In the genomic region with DNA sequence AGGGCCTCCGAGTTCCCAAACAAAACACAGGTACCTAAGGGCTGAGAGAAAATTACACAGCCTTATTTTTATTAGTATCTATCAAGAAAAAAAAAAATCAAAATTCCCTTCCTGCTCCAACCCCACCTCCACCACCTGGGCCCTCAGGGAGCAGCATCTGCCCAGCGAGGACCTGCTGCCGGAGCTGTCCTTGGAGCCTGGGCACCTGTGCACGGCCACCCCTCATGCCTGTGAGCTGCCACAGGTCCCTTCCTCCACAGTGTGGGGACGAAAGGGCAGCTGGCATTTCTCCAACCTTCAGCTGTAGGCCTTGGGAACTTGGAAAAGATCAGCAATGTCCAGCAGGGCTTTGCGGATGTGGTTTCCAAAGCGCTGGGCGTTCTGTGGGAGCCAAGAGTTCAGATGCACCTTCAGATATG, we compare ENCODE assay signal across 30 cellular contexts. TPM values are rescaled to one million over a fixed set of nuclear protein-coding genes. Genes with fewer than 3 reads are reported as not detected.
DNase-seq lines count a peak whose midpoint lies in the region; ATAC-seq, FAIRE-seq and TF ChIP-seq lines count a peak whose summit lies in the region.
"Had no signal": no experiment of that assay in that cellular context is flagged by ENCODE, and none has a peak within 500 bp of the region (broad histone marks: within the 10 kb centered on the region; RNA-seq: fewer than 3 reads in every experiment).

No MANE protein-coding gene starts in this region.

- no peaks in the 10 kb centered on the region for H3K27me3 ChIP-seq in HepG2 (ENCODE audit: control insufficient read depth in 1 of 2, insufficient read depth in 2 of 2, low read length in 2 of 2)
- no peaks in the 10 kb centered on the region for H3K27me3 ChIP-seq in transverse colon
- H3K27me3 ChIP-seq: ascending aorta, heart right ventricle had no signal

- H3K4me3 ChIP-seq in HepG2 (replicated peaks in 1 of 3; ENCODE audit: insufficient read depth in 1 of 3, low read depth in 2 of 3, low read length in 3 of 3) (peak overlapping the region in 1 of 3 experiments; percentile 7; a peak in 1 of 6 replicates), transverse colon (no peak overlapping the region)
- H3K4me3 ChIP-seq: ascending aorta, heart right ventricle, neural progenitor cell, prostate gland, thoracic aorta had no signal

- no peaks in the 10 kb centered on the region for H3K79me2 ChIP-seq in HepG2 (ENCODE audit: insufficient read depth, low read length)

- intact Hi-C loops in HepG2 (cut with micrococcal nuclease; ENCODE audit: unreplicated experiment) (no loop called here), transverse colon (cut with DNase I; ENCODE audit: low total_unique reads) (no loop called here)

- peak overlapping the region; percentile 52 for H3K4me2 ChIP-seq in HepG2 (ENCODE audit: low read depth, low read length)
- H3K4me2 ChIP-seq: neural progenitor cell had no signal

- peak; percentile 86 for ATAC-seq in HepG2
- ATAC-seq: activated CD8-positive, alpha-beta memory T cell treated with anti-CD3 and anti-CD28 coated beads, Interleukin-2, amount 10 ng/mL, durations not matched to agents 7 days and 5 days; activated naive CD4-positive, alpha-beta T cell treated with anti-CD3 and anti-CD28 coated beads, Interleukin-2, amount 50 U/mL, for 72 hours; T-helper 17 cell had no signal

- H3K9me3 Mint-ChIP-seq in mesothelial cell of epicardium: no peaks in the 10 kb centered on the region
- H3K9me3 Mint-ChIP-seq: activated CD4-positive, alpha-beta T cell treated with anti-CD3 and anti-CD28 coated beads, Interleukin-2, amount 10 ng/mL, durations not matched to agents 7 days and 5 days; activated naive CD4-positive, alpha-beta T cell treated with anti-CD3 and anti-CD28 coated beads, Interleukin-2, amount 50 U/mL, for 72 hours; CD8-positive, alpha-beta memory T cell; central memory CD8-positive, alpha-beta T cell; neural progenitor cell had no signal

- H3K36me3 ChIP-seq in HepG2 (replicated peaks in 1 of 2; ENCODE audit: control insufficient read depth in 1 of 2, insufficient read depth in 2 of 2, low read length in 2 of 2) (peaks cover 4 to 5% of the 10 kb centered on the region in 2 experiments; a peak in 2 of 5 replicates), transverse colon (no peaks in the 10 kb centered on the region)
- H3K36me3 ChIP-seq: ascending aorta, neural progenitor cell, prostate gland, thoracic aorta had no signal

- BruUV-seq in HepG2 (replicated peaks; lab: Mats Ljungman, UMichigan): TSS peak; percentile 83

- TF ChIP-seq EP300 in HepG2 (IDR thresholded peaks at IDR 0.05; ENCODE audit: low read depth in 2 of 2, low read length in 2 of 2) (peak in 1 of 2 experiments; percentile 48; a peak in 1 of 4 replicates), HepG2 (CRISPR knock-in tag; IDR thresholded peaks at IDR 0.05; ENCODE audit: borderline replicate concordance) (no peak; the same call in 1 of the 2 replicates), transverse colon (IDR thresholded peaks at IDR 0.05; ENCODE audit: low read depth) (no peak)

- no peak for TF ChIP-seq RAD21 in HepG2 (CRISPR knock-in tag; IDR thresholded peaks at IDR 0.05)

- H3K4me1 Mint-ChIP-seq in mesothelial cell of epicardium: no peaks in the 10 kb centered on the region
- H3K4me1 Mint-ChIP-seq: activated CD8-positive, alpha-beta memory T cell treated with anti-CD3 and anti-CD28 coated beads, Interleukin-2, amount 10 ng/mL, durations not matched to agents 7 days and 5 days; CD8-positive, alpha-beta memory T cell; central memory CD8-positive, alpha-beta T cell had no signal

- POLR2A ChIA-PET in HepG2 (lab: Yijun Ruan, JAX): interaction anchor here (0.9 to 3.2 kb wide), 12 partner anchors 9 to 131 kb away, joined by 3 to 30 read pairs (median 4); a partner anchor contains a TSS

- H3K27ac Mint-ChIP-seq in mesothelial cell of epicardium: no peak overlapping the region
- H3K27ac Mint-ChIP-seq: activated CD4-positive, alpha-beta T cell treated with anti-CD3 and anti-CD28 coated beads, Interleukin-2, amount 10 ng/mL, durations not matched to agents 7 days and 5 days; activated CD8-positive, alpha-beta memory T cell treated with anti-CD3 and anti-CD28 coated beads, Interleukin-2, amount 10 ng/mL, durations not matched to agents 7 days and 5 days; activated naive CD4-positive, alpha-beta T cell treated with anti-CD3 and anti-CD28 coated beads, Interleukin-2, amount 50 U/mL, for 72 hours; CD8-positive, alpha-beta memory T cell; neural progenitor cell; T-helper 17 cell had no signal

- TF ChIP-seq CTCF in HepG2 (CRISPR knock-in tag; IDR thresholded peaks at IDR 0.05) (peak; percentile 24; the same call in 1 of the 2 replicates), transverse colon (IDR thresholded peaks at IDR 0.05) (no peak), mesothelial cell of epicardium (IDR thresholded peaks at IDR 0.05; ENCODE audit: unreplicated experiment) (no peak)

- H3K9ac ChIP-seq in HepG2 (ENCODE audit: insufficient read depth, low read depth, low read length): peak overlapping the region; percentile 47
- H3K9ac ChIP-seq: neural progenitor cell had no signal

- DNase-seq in DMS53 (lab: John Stamatoyannopoulos, UW) (peak; percentile 40), DMS53 treated with DMSO at 0.1 percent for 48 hours (lab: John Stamatoyannopoulos, UW; ENCODE audit: unreplicated experiment) (no peak), HepG2 (ENCODE audit: low spot score) (peak; percentile 78), transverse colon (peak; percentile 43), mesothelial cell of epicardium (ENCODE audit: low spot score in 2 of 2, unreplicated experiment in 2 of 2) (no peak), NCI-H2029 (lab: John Stamatoyannopoulos, UW) (no peak)
- DNase-seq: 8988T; activated CD4-positive, alpha-beta T cell treated with anti-CD3 and anti-CD28 coated beads, Interleukin-2, amount 10 ng/mL, durations not matched to agents 7 days and 5 days; activated CD8-positive, alpha-beta memory T cell treated with anti-CD3 and anti-CD28 coated beads, Interleukin-2, amount 10 ng/mL, durations not matched to agents 7 days and 5 days; DMS79; heart right ventricle; MM.1S; NCI-H146; NCI-H2171; NCI-H524 treated with DMSO at 0.1 percent for 48 hours; stimulated activated CD4-positive, alpha-beta T cell treated with anti-CD3 and anti-CD28 coated beads, Interleukin-4, amount 100 ng/mL, for 1 hour; stimulated activated naive CD4-positive, alpha-beta T cell; T-helper 17 cell had no signal

- H3K4me1 ChIP-seq in HepG2 (ENCODE audit: insufficient read depth, low read length): peaks cover 34% of the 10 kb centered on the region
- peaks cover 0 to 27% (median 5%) of the 10 kb centered on the region in 4 donors for H3K4me1 ChIP-seq in transverse colon
- H3K4me1 ChIP-seq: ascending aorta, neural progenitor cell, prostate gland had no signal

- no peaks in the 10 kb centered on the region for H3K9me3 ChIP-seq in HepG2 (ENCODE audit: low read length)
- H3K9me3 ChIP-seq in transverse colon: no peaks in the 10 kb centered on the region
- H3K9me3 ChIP-seq: ascending aorta, heart right ventricle, prostate gland, thoracic aorta had no signal

- WGBS in HepG2 (ENCODE audit: low lambda C conversion rate): 6% methylated on average over 5 of the region's 8 CpGs
- WGBS in transverse colon (ENCODE audit: low coverage in 1 of 2), 2 donors: 68 to 74% methylated on average over 3 to 8 of the region's 8 CpGs

- no peaks in the 10 kb centered on the region for H4K20me1 ChIP-seq in HepG2 (ENCODE audit: insufficient read depth, low read length)

- FAIRE-seq in HepG2 (lab: Jason Lieb, UNC): no peak
- FAIRE-seq: GM12891 had no signal

- CTCF ChIA-PET in HepG2 (lab: Yijun Ruan, JAX; ENCODE audit: low intra/inter-chr PET ratio, low total read pairs): no interaction called here

- H3K27ac ChIP-seq in HepG2 (ENCODE audit: extremely low read length, insufficient read depth, low read length) (peak overlapping the region; percentile 83), transverse colon (peak overlapping the region; percentile 21 to 48 (median 22))
- H3K27ac ChIP-seq: ascending aorta, neural progenitor cell, prostate gland, thoracic aorta had no signal

- no peak for TF ChIP-seq POLR2A in HepG2 (IDR thresholded peaks at IDR 0.05; ENCODE audit: insufficient read depth in 1 of 2, low read depth in 2 of 2, low read length in 2 of 2)
- no peak for TF ChIP-seq POLR2A in transverse colon (IDR thresholded peaks at IDR 0.05)

- no peaks in the 10 kb centered on the region for H3K27me3 Mint-ChIP-seq in mesothelial cell of epicardium (ENCODE audit: low read depth)
- H3K27me3 Mint-ChIP-seq: central memory CD8-positive, alpha-beta T cell; T-helper 17 cell had no signal

- in situ Hi-C loops in HepG2 (cut with HindIII; ENCODE audit: extremely low pct_ligation_motif_present, low pct_unique_long_range_greater_than_20kb) (loop anchor here (5.0 kb wide), 1 partner anchor 37 kb away; a partner anchor contains a TSS), transverse colon (cut with MboI; ENCODE audit: low pct_ligation_motif_present in 1 of 4, low pct_unique_long_range_greater_than_20kb in 1 of 4, low sequenced_read_pairs in 3 of 4) (no loop called here)

- no peak overlapping the region for H3K4me3 Mint-ChIP-seq in mesothelial cell of epicardium
- H3K4me3 Mint-ChIP-seq: activated CD4-positive, alpha-beta T cell treated with anti-CD3 and anti-CD28 coated beads, Interleukin-2, amount 10 ng/mL, durations not matched to agents 7 days and 5 days; activated CD8-positive, alpha-beta memory T cell treated with anti-CD3 and anti-CD28 coated beads, Interleukin-2, amount 10 ng/mL, durations not matched to agents 7 days and 5 days; CD8-positive, alpha-beta memory T cell; central memory CD8-positive, alpha-beta T cell; neural progenitor cell; T-helper 17 cell had no signal

- H3K36me3 Mint-ChIP-seq in mesothelial cell of epicardium: peaks cover 29% of the 10 kb centered on the region

- no peak overlapping the region for H2AFZ ChIP-seq in HepG2 (ENCODE audit: low read length)
- H2AFZ ChIP-seq: neural progenitor cell had no signal

RNA-seq across cellular contexts. Expression of a gene that starts 6.3 kb away (rescaled TPM):
- total RNA-seq in HepG2 (2016; rRNA removed; fragmentation: Illumina TruSeq; extraction: Trizol) (not detected in 2 replicates), transverse colon (not detected), mesothelial cell of epicardium (0.59 to 0.76 TPM in 2 of 3 replicates, not detected in the other)
- total RNA-seq in HepG2 (2016; cell fraction: cytosol; rRNA removed; fragmentation: Illumina TruSeq; extraction: Trizol; ENCODE audit: low read depth): not detected in 2 replicates
- not detected in 2 replicates for total RNA-seq in HepG2 (2016; cell fraction: insoluble cytoplasmic fraction; rRNA removed; fragmentation: Illumina TruSeq; extraction: Trizol)
- not detected in 2 replicates for total RNA-seq in HepG2 (2016; cell fraction: membrane; rRNA removed; fragmentation: Illumina TruSeq; extraction: Trizol)
- total RNA-seq in HepG2 (2016; cell fraction: nucleus; rRNA removed; fragmentation: Illumina TruSeq; extraction: Trizol): not detected in 2 replicates
- 0.29 TPM in 1 of 2 replicates, not detected in the other for polyA plus RNA-seq in HepG2 (2011; rRNA removed)
- 0.27 TPM in 1 of 2 replicates, not detected in the other for polyA plus RNA-seq in HepG2 (2011; cell fraction: cytosol; rRNA removed)
- polyA plus RNA-seq in HepG2 (2011; cell fraction: nucleus; rRNA removed): not detected in 2 replicates
- polyA plus RNA-seq in HepG2 (2012): not detected in 2 replicates
- not detected in 2 replicates for polyA plus RNA-seq in HepG2 (2016; cell fraction: cytosol; fragmentation: Illumina TruSeq; extraction: Trizol; ENCODE audit: low read depth)
- polyA plus RNA-seq in HepG2 (2016; cell fraction: insoluble cytoplasmic fraction; fragmentation: Illumina TruSeq; extraction: Trizol; ENCODE audit: low read depth): not detected in 2 replicates
- not detected in 2 replicates for polyA plus RNA-seq in HepG2 (2016; cell fraction: membrane; fragmentation: Illumina TruSeq; extraction: Trizol; ENCODE audit: low read depth)
- polyA plus RNA-seq in HepG2 (2016; cell fraction: nucleus; fragmentation: Illumina TruSeq; extraction: Trizol; ENCODE audit: insufficient read depth, low read depth): not detected in 2 replicates
- not detected in 2 replicates for polyA minus RNA-seq in HepG2 (2011; rRNA and poly(A)+ RNA removed; ENCODE audit: low replicate concordance)
- not detected in 2 replicates for polyA minus RNA-seq in HepG2 (2011; cell fraction: cytosol; rRNA and poly(A)+ RNA removed)
- polyA minus RNA-seq in HepG2 (2011; cell fraction: nucleus; rRNA and poly(A)+ RNA removed): not detected in 2 replicates
- total RNA-seq: ascending aorta; CD8-positive, alpha-beta memory T cell; fibroblast of villous mesenchyme; lower leg skin; SK-MEL-5; T-helper 17 cell; thoracic aorta had no signal
- polyA plus RNA-seq: CD8-positive, alpha-beta memory T cell; heart right ventricle had no signal

RNA-seq across cellular contexts. Expression of a gene that starts 9.2 kb away (rescaled TPM):
- 2.3 and 9.2 TPM in 2 replicates for total RNA-seq in HepG2 (2016; rRNA removed; fragmentation: Illumina TruSeq; extraction: Trizol)
- 0.91 and 1.5 TPM in 2 replicates for total RNA-seq in HepG2 (2016; cell fraction: cytosol; rRNA removed; fragmentation: Illumina TruSeq; extraction: Trizol; ENCODE audit: low read depth)
- 1.4 and 10.1 TPM in 2 replicates for total RNA-seq in HepG2 (2016; cell fraction: insoluble cytoplasmic fraction; rRNA removed; fragmentation: Illumina TruSeq; extraction: Trizol)
- total RNA-seq in HepG2 (2016; cell fraction: membrane; rRNA removed; fragmentation: Illumina TruSeq; extraction: Trizol): 1.9 and 2.4 TPM in 2 replicates
- 11.6 and 16.2 TPM in 2 replicates for total RNA-seq in HepG2 (2016; cell fraction: nucleus; rRNA removed; fragmentation: Illumina TruSeq; extraction: Trizol)
- polyA plus RNA-seq in HepG2 (2011; rRNA removed): 19.5 and 26.5 TPM in 2 replicates
- polyA plus RNA-seq in HepG2 (2011; cell fraction: cytosol; rRNA removed): 4.5 and 5.2 TPM in 2 replicates
- polyA plus RNA-seq in HepG2 (2011; cell fraction: nucleus; rRNA removed): 177 and 200 TPM in 2 replicates
- polyA plus RNA-seq in HepG2 (2012): 15.0 and 23.3 TPM in 2 replicates
- polyA plus RNA-seq in HepG2 (2016; cell fraction: cytosol; fragmentation: Illumina TruSeq; extraction: Trizol; ENCODE audit: low read depth): 0.49 and 0.80 TPM in 2 replicates
- 2.0 and 2.6 TPM in 2 replicates for polyA plus RNA-seq in HepG2 (2016; cell fraction: insoluble cytoplasmic fraction; fragmentation: Illumina TruSeq; extraction: Trizol; ENCODE audit: low read depth)
- polyA plus RNA-seq in HepG2 (2016; cell fraction: membrane; fragmentation: Illumina TruSeq; extraction: Trizol; ENCODE audit: low read depth): 1.7 and 2.0 TPM in 2 replicates
- 62.6 and 63.1 TPM in 2 replicates for polyA plus RNA-seq in HepG2 (2016; cell fraction: nucleus; fragmentation: Illumina TruSeq; extraction: Trizol; ENCODE audit: insufficient read depth, low read depth)
- polyA minus RNA-seq in HepG2 (2011; rRNA and poly(A)+ RNA removed; ENCODE audit: low replicate concordance): 7.0 and 8.4 TPM in 2 replicates
- 0.79 and 1.7 TPM in 2 replicates for polyA minus RNA-seq in HepG2 (2011; cell fraction: cytosol; rRNA and poly(A)+ RNA removed)
- 21.3 and 22.5 TPM in 2 replicates for polyA minus RNA-seq in HepG2 (2011; cell fraction: nucleus; rRNA and poly(A)+ RNA removed)
- total RNA-seq in transverse colon: 100 to 1,000 TPM in 1 of 4 donors, 10 to 100 TPM in 3; 34.2 to 111 (median 37.6) TPM
- 109 to 112 TPM (median 111 TPM) in 3 replicates for total RNA-seq in mesothelial cell of epicardium

RNA-seq across cellular contexts. Expression of a gene that starts 13.6 kb away (rescaled TPM):
- 9.9 and 24.5 TPM in 2 replicates for total RNA-seq in HepG2 (2016; rRNA removed; fragmentation: Illumina TruSeq; extraction: Trizol)
- 17.8 and 21.3 TPM in 2 replicates for total RNA-seq in HepG2 (2016; cell fraction: cytosol; rRNA removed; fragmentation: Illumina TruSeq; extraction: Trizol; ENCODE audit: low read depth)
- total RNA-seq in HepG2 (2016; cell fraction: insoluble cytoplasmic fraction; rRNA removed; fragmentation: Illumina TruSeq; extraction: Trizol): 10.7 and 27.7 TPM in 2 replicates
- 16.6 and 17.3 TPM in 2 replicates for total RNA-seq in HepG2 (2016; cell fraction: membrane; rRNA removed; fragmentation: Illumina TruSeq; extraction: Trizol)
- 27.3 and 33.6 TPM in 2 replicates for total RNA-seq in HepG2 (2016; cell fraction: nucleus; rRNA removed; fragmentation: Illumina TruSeq; extraction: Trizol)
- polyA plus RNA-seq in HepG2 (2011; rRNA removed): 42.7 and 43.1 TPM in 2 replicates
- 11.7 and 13.0 TPM in 2 replicates for polyA plus RNA-seq in HepG2 (2011; cell fraction: cytosol; rRNA removed)
- polyA plus RNA-seq in HepG2 (2011; cell fraction: nucleus; rRNA removed): 163 and 176 TPM in 2 replicates
- 20.9 and 22.0 TPM in 2 replicates for polyA plus RNA-seq in HepG2 (2012)
- 10.7 and 12.5 TPM in 2 replicates for polyA plus RNA-seq in HepG2 (2016; cell fraction: cytosol; fragmentation: Illumina TruSeq; extraction: Trizol; ENCODE audit: low read depth)
- 10.1 and 10.6 TPM in 2 replicates for polyA plus RNA-seq in HepG2 (2016; cell fraction: insoluble cytoplasmic fraction; fragmentation: Illumina TruSeq; extraction: Trizol; ENCODE audit: low read depth)
- polyA plus RNA-seq in HepG2 (2016; cell fraction: membrane; fragmentation: Illumina TruSeq; extraction: Trizol; ENCODE audit: low read depth): 12.3 and 13.1 TPM in 2 replicates
- polyA plus RNA-seq in HepG2 (2016; cell fraction: nucleus; fragmentation: Illumina TruSeq; extraction: Trizol; ENCODE audit: insufficient read depth, low read depth): 91.8 and 97.4 TPM in 2 replicates
- polyA minus RNA-seq in HepG2 (2011; rRNA and poly(A)+ RNA removed; ENCODE audit: low replicate concordance): 12.9 and 13.6 TPM in 2 replicates
- 3.1 TPM in 2 replicates for polyA minus RNA-seq in HepG2 (2011; cell fraction: cytosol; rRNA and poly(A)+ RNA removed)
- polyA minus RNA-seq in HepG2 (2011; cell fraction: nucleus; rRNA and poly(A)+ RNA removed): 20.0 and 26.5 TPM in 2 replicates
- total RNA-seq in transverse colon: 100 to 1,000 TPM in 1 of 4 donors, 10 to 100 TPM in 3; 74.8 to 232 (median 86.1) TPM
- total RNA-seq in mesothelial cell of epicardium: 115 to 118 TPM (median 116 TPM) in 3 replicates

RNA-seq across cellular contexts. Expression of a gene that starts 23.4 kb away (rescaled TPM):
- total RNA-seq in HepG2 (2016; rRNA removed; fragmentation: Illumina TruSeq; extraction: Trizol) (not detected in 2 replicates), transverse colon (1 to 10 TPM in 1 of 4 donors, under 1 TPM in 2, not detected in 1; 0.14 to 1.5 (median 0.32) TPM), mesothelial cell of epicardium (0.07 to 0.11 TPM (median 0.09 TPM) in 3 replicates)
- not detected in 2 replicates for total RNA-seq in HepG2 (2016; cell fraction: cytosol; rRNA removed; fragmentation: Illumina TruSeq; extraction: Trizol; ENCODE audit: low read depth)
- not detected in 2 replicates for total RNA-seq in HepG2 (2016; cell fraction: insoluble cytoplasmic fraction; rRNA removed; fragmentation: Illumina TruSeq; extraction: Trizol)
- total RNA-seq in HepG2 (2016; cell fraction: membrane; rRNA removed; fragmentation: Illumina TruSeq; extraction: Trizol): not detected in 2 replicates
- total RNA-seq in HepG2 (2016; cell fraction: nucleus; rRNA removed; fragmentation: Illumina TruSeq; extraction: Trizol): not detected in 2 replicates
- polyA plus RNA-seq in HepG2 (2011; rRNA removed): 0.11 and 0.17 TPM in 2 replicates
- 0.09 TPM in 2 replicates for polyA plus RNA-seq in HepG2 (2011; cell fraction: cytosol; rRNA removed)
- 0.68 and 0.81 TPM in 2 replicates for polyA plus RNA-seq in HepG2 (2011; cell fraction: nucleus; rRNA removed)
- polyA plus RNA-seq in HepG2 (2012): 0.12 and 0.47 TPM in 2 replicates
- polyA plus RNA-seq in HepG2 (2016; cell fraction: cytosol; fragmentation: Illumina TruSeq; extraction: Trizol; ENCODE audit: low read depth): 0.03 TPM in 1 of 2 replicates, not detected in the other
- not detected in 2 replicates for polyA plus RNA-seq in HepG2 (2016; cell fraction: insoluble cytoplasmic fraction; fragmentation: Illumina TruSeq; extraction: Trizol; ENCODE audit: low read depth)
- polyA plus RNA-seq in HepG2 (2016; cell fraction: membrane; fragmentation: Illumina TruSeq; extraction: Trizol; ENCODE audit: low read depth): not detected in 2 replicates
- 0.09 TPM in 1 of 2 replicates, not detected in the other for polyA plus RNA-seq in HepG2 (2016; cell fraction: nucleus; fragmentation: Illumina TruSeq; extraction: Trizol; ENCODE audit: insufficient read depth, low read depth)
- 0.24 and 1.1 TPM in 2 replicates for polyA minus RNA-seq in HepG2 (2011; rRNA and poly(A)+ RNA removed; ENCODE audit: low replicate concordance)
- polyA minus RNA-seq in HepG2 (2011; cell fraction: cytosol; rRNA and poly(A)+ RNA removed): 0.26 and 0.49 TPM in 2 replicates
- polyA minus RNA-seq in HepG2 (2011; cell fraction: nucleus; rRNA and poly(A)+ RNA removed): 0.13 and 0.50 TPM in 2 replicates
- total RNA-seq: ascending aorta, epithelial cell of proximal tubule, fibroblast of villous mesenchyme, thoracic aorta had no signal

RNA-seq across cellular contexts. Expression of a gene that starts 31.5 kb away (rescaled TPM):
- total RNA-seq in HepG2 (2016; rRNA removed; fragmentation: Illumina TruSeq; extraction: Trizol) (2.1 and 2.6 TPM in 2 replicates), transverse colon (1 to 10 TPM; 1.1 to 3.4 (median 1.8) TPM), mesothelial cell of epicardium (2.8 to 3.2 TPM (median 2.8 TPM) in 3 replicates)
- 0.10 and 0.18 TPM in 2 replicates for total RNA-seq in HepG2 (2016; cell fraction: cytosol; rRNA removed; fragmentation: Illumina TruSeq; extraction: Trizol; ENCODE audit: low read depth)
- total RNA-seq in HepG2 (2016; cell fraction: insoluble cytoplasmic fraction; rRNA removed; fragmentation: Illumina TruSeq; extraction: Trizol): 1.6 and 2.3 TPM in 2 replicates
- 0.65 and 0.77 TPM in 2 replicates for total RNA-seq in HepG2 (2016; cell fraction: membrane; rRNA removed; fragmentation: Illumina TruSeq; extraction: Trizol)
- 1.8 and 2.3 TPM in 2 replicates for total RNA-seq in HepG2 (2016; cell fraction: nucleus; rRNA removed; fragmentation: Illumina TruSeq; extraction: Trizol)
- 1.3 and 2.2 TPM in 2 replicates for polyA plus RNA-seq in HepG2 (2011; rRNA removed)
- 1.2 TPM in 2 replicates for polyA plus RNA-seq in HepG2 (2011; cell fraction: cytosol; rRNA removed)
- 4.1 and 4.5 TPM in 2 replicates for polyA plus RNA-seq in HepG2 (2011; cell fraction: nucleus; rRNA removed)
- 0.87 and 1.2 TPM in 2 replicates for polyA plus RNA-seq in HepG2 (2012)
- 0.20 TPM in 2 replicates for polyA plus RNA-seq in HepG2 (2016; cell fraction: cytosol; fragmentation: Illumina TruSeq; extraction: Trizol; ENCODE audit: low read depth)
- 1.7 and 2.3 TPM in 2 replicates for polyA plus RNA-seq in HepG2 (2016; cell fraction: insoluble cytoplasmic fraction; fragmentation: Illumina TruSeq; extraction: Trizol; ENCODE audit: low read depth)
- 0.47 and 0.71 TPM in 2 replicates for polyA plus RNA-seq in HepG2 (2016; cell fraction: membrane; fragmentation: Illumina TruSeq; extraction: Trizol; ENCODE audit: low read depth)
- 3.0 and 3.2 TPM in 2 replicates for polyA plus RNA-seq in HepG2 (2016; cell fraction: nucleus; fragmentation: Illumina TruSeq; extraction: Trizol; ENCODE audit: insufficient read depth, low read depth)
- polyA minus RNA-seq in HepG2 (2011; rRNA and poly(A)+ RNA removed; ENCODE audit: low replicate concordance): 3.4 TPM in 1 of 2 replicates, not detected in the other
- polyA minus RNA-seq in HepG2 (2011; cell fraction: cytosol; rRNA and poly(A)+ RNA removed): 1.5 and 2.2 TPM in 2 replicates
- 1.4 and 1.5 TPM in 2 replicates for polyA minus RNA-seq in HepG2 (2011; cell fraction: nucleus; rRNA and poly(A)+ RNA removed)
- total RNA-seq: ascending aorta had no signal
- polyA plus RNA-seq: CD8-positive, alpha-beta memory T cell had no signal

Comparison
In these comparisons a context has a peak if more than half of its experiments do, and no peak if none do; other contexts are left out.
1. DNase-seq: peak in DMS53 (single experiment), HepG2 (single experiment) and transverse colon (single experiment); none in DMS53 treated with DMSO at 0.1 percent for 48 hours (single experiment), mesothelial cell of epicardium (0 of 2) and NCI-H2029 (single experiment).